Comparison of ENCODE assay signal across 26 cellular contexts in genomic region chr2:37911296-37911888, GRCh38. TPM values are rescaled to one million over a fixed set of nuclear protein-coding genes. Genes with fewer than 3 reads are reported as not detected.
DNase-seq lines count a peak whose midpoint lies in the region; ATAC-seq and TF ChIP-seq lines count a peak whose summit lies in the region.
"Had no signal": no experiment of that assay in that cellular context is flagged by ENCODE, and none has a peak within 500 bp of the region (broad histone marks: within the 10 kb centered on the region; RNA-seq: fewer than 3 reads in every experiment).

No MANE protein-coding gene starts in this region.

- no peaks in the 10 kb centered on the region for H3K9me3 ChIP-seq in adipocyte (ENCODE audit: control insufficient read depth, low read length)
- H3K9me3 ChIP-seq: heart right ventricle had no signal

- peak overlapping the region; percentile 15; the same call in 1 of the 2 replicates for H3K27ac ChIP-seq in HL-60 (replicated peaks)
- H3K27ac ChIP-seq: C4-2B, heart right ventricle, neural progenitor cell had no signal

- peaks cover 17% of the 10 kb centered on the region for H3K4me1 ChIP-seq in adipocyte (ENCODE audit: control insufficient read depth, insufficient read depth, low read length)
- H3K4me1 ChIP-seq: neural progenitor cell had no signal

- DNase-seq in AG10803 (ENCODE audit: low read depth) (peak; percentile 40), HL-60 (ENCODE audit: low read depth in 1 of 2, low spot score in 1 of 2) (peak in 1 of 2 experiments; percentile 44), adipocyte (ENCODE audit: low read depth) (peak; percentile 53), fibroblast of villous mesenchyme (ENCODE audit: low read depth) (peak; percentile 25), mucosa of gallbladder (ENCODE audit: low spot score) (no peak), ACHN (no peak), epidermal melanocyte (ENCODE audit: insufficient read length, low spot score) (no peak)
- DNase-seq: activated CD4-positive, alpha-beta T cell treated with anti-CD3 and anti-CD28 coated beads for 4 hours; activated CD8-positive, alpha-beta memory T cell treated with anti-CD3 and anti-CD28 coated beads for 24 hours; activated gamma-delta T cell; activated naive CD8-positive, alpha-beta T cell treated with anti-CD3 and anti-CD28 coated beads, Interleukin-2, amount 10 ng/mL, durations not matched to agents 7 days and 5 days; activated T-cell treated with anti-CD3 and anti-CD28 coated beads, Interleukin-2, amount 50 U/mL, for 1 hour; DND-41; heart right ventricle; NCI-H1417; NCI-H2029 treated with DMSO at 0.1 percent for 48 hours; NCI-H2227 treated with DMSO at 0.1 percent for 48 hours; NCI-H69; stimulated activated CD4-positive, alpha-beta T cell treated with anti-CD3 and anti-CD28 coated beads, Interleukin-4, amount 100 ng/mL, for 24 hours; T-helper 2 cell had no signal

- ATAC-seq in GM19395 (IDR thresholded peaks at IDR 0.05; ENCODE audit: unreplicated experiment) = no peak
- ATAC-seq: HCT116; heart right ventricle; sciatic nerve; stimulated activated effector memory CD8-positive, alpha-beta T cell treated with anti-CD3 and anti-CD28 coated beads, Interleukin-12 subunit alpha, Interleukin-12 subunit beta, amount 100 ng/mL, for 72 hours had no signal

- H3K9ac ChIP-seq in adipocyte (ENCODE audit: low read length) = no peak overlapping the region
- H3K9ac ChIP-seq: neural progenitor cell had no signal

- H3K4me3 ChIP-seq in AG10803 (ENCODE audit: low read length) (no peak overlapping the region), HL-60 (replicated peaks; ENCODE audit: insufficient read depth, low read length) (no peak overlapping the region), adipocyte (ENCODE audit: low read length) (no peak overlapping the region), fibroblast of villous mesenchyme (ENCODE audit: low read depth, low read length) (no peak overlapping the region)
- H3K4me3 ChIP-seq: heart right ventricle, neural progenitor cell had no signal

- TF ChIP-seq CTCF in AG10803 (conservative IDR thresholded peaks at IDR 0.05; ENCODE audit: low read length) (no peak), HL-60 (IDR thresholded peaks at IDR 0.05; ENCODE audit: insufficient read depth, low read length) (no peak), fibroblast of villous mesenchyme (IDR thresholded peaks at IDR 0.05; ENCODE audit: insufficient read depth, low read depth, low read length) (no peak)

- H3K27me3 ChIP-seq in HL-60 (ENCODE audit: insufficient read depth, poor library complexity, severe bottlenecking) (no peaks in the 10 kb centered on the region), adipocyte (replicated peaks; ENCODE audit: control insufficient read depth, insufficient read depth, low read length) (no peaks in the 10 kb centered on the region)
- H3K27me3 ChIP-seq: heart right ventricle, neural progenitor cell had no signal

- in situ Hi-C loops in ACHN (cut with HindIII; ENCODE audit: low pct_ligation_motif_present, low pct_unique_long_range_greater_than_20kb, low sequenced_read_pairs) = no loop called here

- no peaks in the 10 kb centered on the region for H3K36me3 ChIP-seq in adipocyte (ENCODE audit: control insufficient read depth, insufficient read depth, low read length, severe bottlenecking)
- H3K36me3 ChIP-seq: heart right ventricle, neural progenitor cell had no signal

RNA-seq across cellular contexts. Expression of gene RMDN2, which starts 13.7 kb away (rescaled TPM):
- total RNA-seq in fibroblast of villous mesenchyme (5.8 and 9.5 TPM in 2 replicates), mucosa of gallbladder (8.3 TPM)

Comparison
In these comparisons a context has a peak if more than half of its experiments do, and no peak if none do; other contexts are left out.
1. DNase-seq: peak in AG10803 (single experiment), adipocyte (single experiment) and fibroblast of villous mesenchyme (single experiment); none in mucosa of gallbladder (single experiment), ACHN (single experiment) and epidermal melanocyte (single experiment).